8 cellular contexts compared by ENCODE assay signal in genomic region chr20:63216041-63216848, GRCh38. TPM values are rescaled to one million over a fixed set of nuclear protein-coding genes. Genes with fewer than 3 reads are reported as not detected.
DNase-seq lines count a peak whose midpoint lies in the region; ATAC-seq and TF ChIP-seq lines count a peak whose summit lies in the region.

Gene YTHDF1 (minus strand): TSS chr20:63216131. CDS start chr20:63215892, 239 bp downstream.

- H3K4me1 ChIP-seq in adrenal gland (replicated peaks in 1 of 2) (peaks cover 6 to 20% of the 10 kb centered on the region in 2 donors), heart right ventricle (peaks cover 15 to 48% (median 40%) of the 10 kb centered on the region in 9 donors), upper lobe of left lung (peaks cover 29 to 43% (median 33%) of the 10 kb centered on the region in 4 donors)

- TF ChIP-seq CTCF in adrenal gland (IDR thresholded peaks at IDR 0.05) (no peak), heart right ventricle (IDR thresholded peaks at IDR 0.05) (no peak), upper lobe of left lung (IDR thresholded peaks at IDR 0.05) (no peak)

- WGBS in adrenal gland, 4 donors: 1 to 5% (median 2%) methylated on average over 4 to 96 of the region's 96 CpGs
- 1% methylated on average over 86 to 96 of the region's 96 CpGs for WGBS in heart right ventricle, 2 donors
- WGBS in upper lobe of left lung, 2 donors: 0 to 2% methylated on average over 12 to 54 of the region's 96 CpGs

- ATAC-seq in HG02884 (IDR thresholded peaks at IDR 0.05; ENCODE audit: unreplicated experiment) (peak; percentile 85), heart right ventricle (peak; percentile 97 to 99 (median 98)), upper lobe of left lung (ENCODE audit: low FRiP score in 2 of 2) (peak; percentile 91 to 97)

- peak within 1 kb of the TSS in 3 of 4 donors; percentile 54 to 88 (median 80) for H3K4me3 ChIP-seq in adrenal gland
- H3K4me3 ChIP-seq in heart right ventricle: peak within 1 kb of the TSS; percentile 72 to 98 (median 94)
- H3K4me3 ChIP-seq in upper lobe of left lung: peak within 1 kb of the TSS; percentile 92 to 100 (median 96)

- H3K27me3 ChIP-seq in adrenal gland: no peaks in the 10 kb centered on the region
- H3K27me3 ChIP-seq in heart right ventricle: peaks cover 0 to 9% (median 0%) of the 10 kb centered on the region in 7 donors
- H3K27me3 ChIP-seq in upper lobe of left lung: no peaks in the 10 kb centered on the region

- TF ChIP-seq POLR2A in GM15510 (IDR thresholded peaks at IDR 0.05; ENCODE audit: borderline replicate concordance, extremely low read depth, insufficient read length): peak; percentile 68
- TF ChIP-seq POLR2A in adrenal gland (IDR thresholded peaks at IDR 0.05): peak; percentile 79 to 85
- TF ChIP-seq POLR2A in upper lobe of left lung (IDR thresholded peaks at IDR 0.05): peak in 3 of 4 donors; percentile 53 to 86 (median 54)

- DNase-seq in NCI-H146 treated with DMSO at 0.1 percent for 48 hours (lab: John Stamatoyannopoulos, UW; ENCODE audit: unreplicated experiment): peak; percentile 93
- peak; percentile 88 to 97 (median 92) for DNase-seq in T-helper 1 cell
- DNase-seq in adrenal gland: peak; percentile 96 to 98 (median 97)
- DNase-seq in heart right ventricle: peak; percentile 95 to 97
- DNase-seq in posterior vena cava (ENCODE audit: low spot score): peak; percentile 99
- DNase-seq in upper lobe of left lung: peak; percentile 98 to 99

- TF ChIP-seq EP300 in upper lobe of left lung (IDR thresholded peaks at IDR 0.05): no peak

- H3K27ac ChIP-seq in adrenal gland: peak within 1 kb of the TSS in 4 of 5 donors; percentile 67 to 90 (median 78)
- H3K27ac ChIP-seq in heart right ventricle: peak within 1 kb of the TSS; percentile 66 to 93 (median 85)
- peak within 1 kb of the TSS; percentile 88 to 93 (median 90) for H3K27ac ChIP-seq in upper lobe of left lung

- H3K36me3 ChIP-seq in adrenal gland (replicated peaks in 1 of 2) (peaks cover 0 to 30% of the 10 kb centered on the region in 2 donors), heart right ventricle (peaks cover 0 to 37% (median 19%) of the 10 kb centered on the region in 9 donors), upper lobe of left lung (peaks cover 2 to 31% (median 18%) of the 10 kb centered on the region in 4 donors)

- no peaks in the 10 kb centered on the region for H3K9me3 ChIP-seq in adrenal gland (replicated peaks in 1 of 3)
- no peaks in the 10 kb centered on the region for H3K9me3 ChIP-seq in heart right ventricle
- no peaks in the 10 kb centered on the region for H3K9me3 ChIP-seq in upper lobe of left lung

- intact Hi-C loops in adrenal gland (cut with DNase I) (no loop called here), heart right ventricle (cut with DNase I) (loop anchor here in 1 of 10 donors (5.0 kb wide), 1 partner anchor 56 kb away; the partner anchor contains the start of gene ARFGAP1), posterior vena cava (cut with DNase I) (no loop called here)

RNA-seq across cellular contexts. Expression of gene YTHDF1, which starts in this region (rescaled TPM):
- total RNA-seq in adrenal gland: 10 to 100 TPM; 19.5 to 41.9 (median 34.7) TPM
- 10 to 100 TPM; 27.6 to 38.0 (median 29.9) TPM for polyA plus RNA-seq in adrenal gland
- total RNA-seq in heart right ventricle: 10 to 100 TPM; 18.3 to 31.6 (median 21.7) TPM
- polyA plus RNA-seq in heart right ventricle: 10 to 100 TPM; 15.3 to 19.8 TPM
- 10 to 100 TPM; 25.2 to 25.7 TPM for total RNA-seq in posterior vena cava
- 10 to 100 TPM; 29.3 to 42.1 (median 31.6) TPM for total RNA-seq in upper lobe of left lung

Comparison
In these comparisons a context has a peak if more than half of its experiments do, and no peak if none do; other contexts are left out.
1. Peak in every context shown above with its lines: DNase-seq, ATAC-seq, H3K4me3 ChIP-seq and H3K27ac ChIP-seq.